Comparison of ENCODE assay signal across 14 cellular contexts in the genomic region with DNA sequence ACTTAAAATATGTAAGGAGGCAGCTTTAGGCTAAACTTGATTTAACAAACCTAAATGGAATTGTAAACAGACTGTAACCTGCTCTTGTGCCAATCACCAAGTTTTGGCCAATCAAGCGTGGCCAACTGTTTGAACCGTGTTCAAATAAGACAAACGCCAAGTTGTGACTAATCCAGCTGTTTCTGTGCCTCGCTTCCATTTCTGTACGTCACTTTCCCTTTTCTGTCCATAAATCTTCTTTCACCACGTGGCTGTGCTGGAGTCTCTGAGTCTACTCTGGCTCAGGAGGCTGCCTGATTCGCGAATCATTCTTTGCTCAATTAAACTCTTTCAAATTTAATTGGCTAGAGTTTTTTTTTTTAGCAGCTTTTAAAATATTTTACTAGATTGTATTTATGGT.
DNase-seq lines count a peak whose midpoint lies in the region; FAIRE-seq and TF ChIP-seq lines count a peak whose summit lies in the region.
"Had no signal": no experiment of that assay in that cellular context is flagged by ENCODE, and none has a peak within 500 bp of the region (broad histone marks: within the 10 kb centered on the region; RNA-seq: fewer than 3 reads in every experiment).

No MANE protein-coding gene starts in this region.

- H3K18ac ChIP-seq in H1 (ENCODE audit: extremely low read depth, low read length) = no peak overlapping the region

- H3K4me2 ChIP-seq in H1 (ENCODE audit: insufficient read depth in 1 of 2, low read depth in 2 of 2, low read length in 2 of 2) = no peak overlapping the region
- H3K4me2 ChIP-seq: hepatocyte had no signal

- H3K14ac ChIP-seq in H1 (ENCODE audit: insufficient read length) = no peak overlapping the region

- H4K5ac ChIP-seq in H1 (ENCODE audit: insufficient read length, low read depth, low read length) = no peak overlapping the region

- POLR2A ChIA-PET in H1 (lab: Charles Lee; ENCODE audit: partially characterized antibody) = no interaction called here
- POLR2A ChIA-PET in activated CD4-positive, alpha-beta memory T cell treated with anti-CD3 and anti-CD28 coated beads, Interleukin-2, amount 10 ng/mL, durations not matched to agents 7 days and 5 days (lab: Charles Lee) = no interaction called here

- peak overlapping the region; percentile 47 for H3K27ac ChIP-seq in 22Rv1
- H3K27ac ChIP-seq in H1 (ENCODE audit: low read depth, low read length) = no peak overlapping the region
- H3K27ac ChIP-seq: hepatocyte had no signal

- no peak for TF ChIP-seq EP300 in H1 (IDR thresholded peaks at IDR 0.05; ENCODE audit: borderline replicate concordance in 1 of 2, low read depth in 2 of 2, low read length in 2 of 2)

- CTCF ChIA-PET in H1 (lab: Charles Lee; ENCODE audit: partially characterized antibody) = interaction anchor here (0.9 to 1.7 kb wide), 4 partner anchors 13 to 93 kb away, joined by 3 to 10 read pairs (median 4); a partner anchor contains a TSS
- CTCF ChIA-PET in activated CD4-positive, alpha-beta memory T cell treated with anti-CD3 and anti-CD28 coated beads, Interleukin-2, amount 10 ng/mL, durations not matched to agents 7 days and 5 days (lab: Charles Lee) = no interaction called here

- no peak for FAIRE-seq in H1 (lab: Jason Lieb, UNC)

- H3K9ac ChIP-seq in H1 (replicated peaks in 1 of 4; ENCODE audit: extremely low read depth in 1 of 4, low read depth in 3 of 4, low read length in 3 of 4) = no peak overlapping the region

- H4K91ac ChIP-seq in H1 (replicated peaks; ENCODE audit: insufficient read length, low read length) = no peak overlapping the region

- H4K8ac ChIP-seq in H1 (ENCODE audit: extremely low read depth, insufficient read depth, low read length) = no peak overlapping the region

- no peaks in the 10 kb centered on the region for H3K23me2 ChIP-seq in H1 (ENCODE audit: low read depth, low read length)

- no peaks in the 10 kb centered on the region for H3K4me1 Mint-ChIP-seq in activated CD4-positive, alpha-beta memory T cell treated with anti-CD3 and anti-CD28 coated beads, Interleukin-2, amount 10 ng/mL, durations not matched to agents 7 days and 5 days
- H3K4me1 Mint-ChIP-seq: activated T-helper 17 cell treated with anti-CD3 and anti-CD28 coated beads, Interleukin-2, amount 50 U/mL, for 72 hours had no signal

- no peaks in the 10 kb centered on the region for H3K79me1 ChIP-seq in H1 (ENCODE audit: low read depth, low read length)

- no peak overlapping the region for H3K27ac Mint-ChIP-seq in activated CD4-positive, alpha-beta memory T cell treated with anti-CD3 and anti-CD28 coated beads, Interleukin-2, amount 10 ng/mL, durations not matched to agents 7 days and 5 days
- H3K27ac Mint-ChIP-seq: activated B cell treated with CpG ODN at 0.5 μM for 24 hours; activated T-helper 17 cell treated with anti-CD3 and anti-CD28 coated beads, Interleukin-2, amount 50 U/mL, for 72 hours; stimulated activated memory B cell treated with anti-CD40 and anti-IgM and Interleukin-4, amounts not matched to agents 10 μg/mL and 1 μg/mL and 100 μg/mL, for 72 hours had no signal

- no peaks in the 10 kb centered on the region for H3K36me3 ChIP-seq in H1 (ENCODE audit: control insufficient read depth in 2 of 4, insufficient read depth in 4 of 4, low read length in 3 of 4)

- no peak overlapping the region for H3K56ac ChIP-seq in H1 (replicated peaks; ENCODE audit: insufficient read length, low read depth, low read length)

- no peak overlapping the region for H2BK20ac ChIP-seq in H1 (ENCODE audit: low read length)

- H3K9me3 Mint-ChIP-seq in activated CD4-positive, alpha-beta memory T cell treated with anti-CD3 and anti-CD28 coated beads, Interleukin-2, amount 10 ng/mL, durations not matched to agents 7 days and 5 days = no peaks in the 10 kb centered on the region
- H3K9me3 Mint-ChIP-seq: activated B cell treated with CpG ODN at 0.5 μM for 24 hours; activated T-helper 17 cell treated with anti-CD3 and anti-CD28 coated beads, Interleukin-2, amount 50 U/mL, for 72 hours; stimulated activated memory B cell treated with anti-CD40 and anti-IgM and Interleukin-4, amounts not matched to agents 10 μg/mL and 1 μg/mL and 100 μg/mL, for 72 hours had no signal

- H3K4me1 ChIP-seq in H1 (replicated peaks in 1 of 4; ENCODE audit: control insufficient read depth in 3 of 4, insufficient read depth in 4 of 4, low read length in 3 of 4) = peaks cover 0 to 3% (median 0%) of the 10 kb centered on the region in 4 experiments; a peak in 1 of 7 replicates

- no peaks in the 10 kb centered on the region for H3K36me3 Mint-ChIP-seq in activated CD4-positive, alpha-beta memory T cell treated with anti-CD3 and anti-CD28 coated beads, Interleukin-2, amount 10 ng/mL, durations not matched to agents 7 days and 5 days (ENCODE audit: low read depth)
- H3K36me3 Mint-ChIP-seq: stimulated activated memory B cell treated with anti-CD40 and anti-IgM and Interleukin-4, amounts not matched to agents 10 μg/mL and 1 μg/mL and 100 μg/mL, for 72 hours had no signal

- no peak overlapping the region for H2BK5ac ChIP-seq in H1 (ENCODE audit: low read depth, low read length)

- H3K27me3 ChIP-seq in H1 (replicated peaks in 1 of 4; ENCODE audit: control insufficient read depth in 3 of 4, extremely low read depth in 1 of 4, insufficient read depth in 3 of 4, low read length in 3 of 4) = no peaks in the 10 kb centered on the region
- H3K27me3 ChIP-seq: hepatocyte had no signal

- H3K27me3 Mint-ChIP-seq in activated CD4-positive, alpha-beta memory T cell treated with anti-CD3 and anti-CD28 coated beads, Interleukin-2, amount 10 ng/mL, durations not matched to agents 7 days and 5 days = peaks cover 8% of the 10 kb centered on the region
- H3K27me3 Mint-ChIP-seq: activated B cell treated with CpG ODN at 0.5 μM for 24 hours; stimulated activated memory B cell treated with anti-CD40 and anti-IgM and Interleukin-4, amounts not matched to agents 10 μg/mL and 1 μg/mL and 100 μg/mL, for 72 hours had no signal

- TF ChIP-seq RAD21 in H1 (IDR thresholded peaks at IDR 0.05 in 1 of 2, conservative IDR thresholded peaks at IDR 0.05 in 1 of 2; ENCODE audit: low read depth in 2 of 2, low read length in 2 of 2) = no peak

- TF ChIP-seq CTCF in 22Rv1 (IDR thresholded peaks at IDR 0.05) (no peak), H1 (IDR thresholded peaks at IDR 0.05; ENCODE audit: control extremely low read depth in 1 of 3, insufficient read depth in 1 of 3, low read depth in 1 of 3, low read length in 3 of 3) (no peak)

- DNase-seq in LHCN-M2 (ENCODE audit: low read depth) (peak; percentile 83), H1 (ENCODE audit: low read depth in 1 of 2, low spot score in 2 of 2) (no peak), midbrain (lab: John Stamatoyannopoulos, UW) (peak; percentile 41), HuH-7 (ENCODE audit: low spot score) (no peak), OCI-M2 (lab: John Stamatoyannopoulos, UW; ENCODE audit: unreplicated experiment) (no peak), NCI-H1105 (lab: John Stamatoyannopoulos, UW) (no peak)
- no peak for DNase-seq in activated CD4-positive, alpha-beta memory T cell treated with anti-CD3 and anti-CD28 coated beads, Interleukin-2, amount 10 ng/mL, durations not matched to agents 7 days and 5 days
- DNase-seq: activated B cell treated with CpG ODN at 0.5 μM for 24 hours, NCI-H1694, RPMI8226 had no signal

- no peak overlapping the region for H3K4me3 ChIP-seq in H1 (ENCODE audit: extremely low read depth in 1 of 4, insufficient read depth in 2 of 4, low read depth in 3 of 4, low read length in 4 of 4)
- H3K4me3 ChIP-seq: hepatocyte had no signal

- H3K79me2 ChIP-seq in H1 (ENCODE audit: control insufficient read depth in 1 of 2, insufficient read depth in 2 of 2, low read length in 2 of 2) = no peaks in the 10 kb centered on the region
- H3K79me2 ChIP-seq: hepatocyte had no signal

- H2BK15ac ChIP-seq in H1 (ENCODE audit: low read length) = no peak overlapping the region

- no peaks in the 10 kb centered on the region for H4K20me1 ChIP-seq in H1 (replicated peaks in 1 of 2; ENCODE audit: control insufficient read depth in 1 of 2, insufficient read depth in 2 of 2, low read length in 2 of 2)

- H2BK120ac ChIP-seq in H1 (replicated peaks; ENCODE audit: low read depth, low read length) = no peak overlapping the region

- H2BK12ac ChIP-seq in H1 (ENCODE audit: low read depth, low read length) = no peak overlapping the region

- no peak overlapping the region for H2AK5ac ChIP-seq in H1 (ENCODE audit: low read depth, low read length)

- H3K4ac ChIP-seq in H1 (replicated peaks; ENCODE audit: insufficient read length, low read depth, low read length) = no peak overlapping the region

- 0 out of 2 replicates have a peak overlapping the region, but pooled peaks have one; percentile 64 for H2AFZ ChIP-seq in H1 (ENCODE audit: low read length)
- H2AFZ ChIP-seq: hepatocyte had no signal

- WGBS in H1 (ENCODE audit: extremely low coverage in 1 of 2, insufficient coverage in 1 of 2, insufficient read length in 1 of 2, insufficient replicate concordance in 2 of 2, low coverage in 1 of 2, low lambda C conversion rate in 2 of 2, missing lambda C conversion rate in 1 of 2), 2 experiments = 94% methylated on average over 8 of the region's 8 CpGs; no CpG with 5 or more reads in 1 of the 2 experiments

- no peak overlapping the region for H3K23ac ChIP-seq in H1 (ENCODE audit: insufficient read length)

- no peak for TF ChIP-seq POLR2A in H1 (IDR thresholded peaks at IDR 0.05; ENCODE audit: control extremely low read depth in 1 of 2, low read depth in 2 of 2, low read length in 2 of 2)

- no peak overlapping the region for H3K4me3 Mint-ChIP-seq in activated CD4-positive, alpha-beta memory T cell treated with anti-CD3 and anti-CD28 coated beads, Interleukin-2, amount 10 ng/mL, durations not matched to agents 7 days and 5 days
- H3K4me3 Mint-ChIP-seq: activated B cell treated with CpG ODN at 0.5 μM for 24 hours; activated T-helper 17 cell treated with anti-CD3 and anti-CD28 coated beads, Interleukin-2, amount 50 U/mL, for 72 hours; stimulated activated memory B cell treated with anti-CD40 and anti-IgM and Interleukin-4, amounts not matched to agents 10 μg/mL and 1 μg/mL and 100 μg/mL, for 72 hours had no signal

- no peaks in the 10 kb centered on the region for H3K9me3 ChIP-seq in H1 (ENCODE audit: insufficient read depth in 2 of 2, low read depth in 1 of 2, low read length in 1 of 2)

TF ChIP-seq in H1, 55 proteins besides CTCF, POLR2A, EP300 and RAD21 (continues in another document):
- TF ChIP-seq RFX5 (IDR thresholded peaks at IDR 0.05; ENCODE audit: borderline replicate concordance, low read depth, low read length) (no peak), SAP30 (IDR thresholded peaks at IDR 0.05; ENCODE audit: insufficient read depth, insufficient replicate concordance, low read length) (no peak), FOSL1 (IDR thresholded peaks at IDR 0.05; ENCODE audit: insufficient read depth, low read depth, low read length) (no peak), SIRT6 (IDR thresholded peaks at IDR 0.05; ENCODE audit: low read length) (no peak), BACH1 (IDR thresholded peaks at IDR 0.05; ENCODE audit: low read length) (no peak), BRCA1 (IDR thresholded peaks at IDR 0.05; ENCODE audit: low read depth, low read length) (no peak), JUN (IDR thresholded peaks at IDR 0.05; ENCODE audit: low read depth, low read length) (no peak), GTF2F1 (IDR thresholded peaks at IDR 0.05; ENCODE audit: borderline replicate concordance, low read depth, low read length) (no peak), TAF7 (optimal IDR thresholded peaks at IDR 0.05; ENCODE audit: borderline replicate concordance, low read depth, low read length) (no peak)

Comparison
In these comparisons a context has a peak if more than half of its experiments do, and no peak if none do; other contexts are left out.
1. DNase-seq: peak in LHCN-M2 (single experiment) and midbrain (single experiment); none in H1 (0 of 2), activated CD4-positive, alpha-beta memory T cell treated with anti-CD3 and anti-CD28 coated beads, Interleukin-2, amount 10 ng/mL, durations not matched to agents 7 days and 5 days (single experiment), HuH-7 (single experiment), OCI-M2 (single experiment) and NCI-H1105 (single experiment).